In genomic region chr11:22192642-22193347, GRCh38 we compare ENCODE assay signal across 8 cellular contexts. TPM values are rescaled to one million over a fixed set of nuclear protein-coding genes. Genes with fewer than 3 reads are reported as not detected.
DNase-seq lines count a peak whose midpoint lies in the region; ATAC-seq and TF ChIP-seq lines count a peak whose summit lies in the region.

TSS of gene ANO5 (plus strand) at chr11:22193085. CDS start at chr11:22193493, 408 bp downstream.

- ATAC-seq in GM23338: peak; percentile 85

- peak within 1 kb of the TSS; percentile 97 for H3K4me3 ChIP-seq in GM23338
- peak within 1 kb of the TSS; percentile 91 for H3K4me3 ChIP-seq in hepatocyte

- peak within 1 kb of the TSS; percentile 96 for H3K4me3 Mint-ChIP-seq in GM23338

- H3K4me2 ChIP-seq in GM23338 (peak within 1 kb of the TSS; percentile 84), hepatocyte (peak within 1 kb of the TSS; percentile 96)

- H3K4me1 Mint-ChIP-seq in GM23338: peaks cover 36% of the 10 kb centered on the region

- H3K79me2 ChIP-seq in GM23338 (replicated peaks; ENCODE audit: insufficient read depth) (peaks cover 34% of the 10 kb centered on the region), hepatocyte (no peaks in the 10 kb centered on the region)

- no peaks in the 10 kb centered on the region for H3F3A ChIP-seq in GM23338 (replicated peaks; ENCODE audit: low read depth)

- H3K9me3 ChIP-seq in hepatocyte (ENCODE audit: low read depth): no peaks in the 10 kb centered on the region

- TF ChIP-seq POLR2A in GM10847 (IDR thresholded peaks at IDR 0.05; ENCODE audit: extremely low read depth, insufficient read length): peak; percentile 18

- intact Hi-C loops in posterior cingulate gyrus (cut with DNase I): no loop called here

- no peaks in the 10 kb centered on the region for H3K36me3 Mint-ChIP-seq in GM23338 (ENCODE audit: low read depth)

- H3K27ac Mint-ChIP-seq in GM23338: peak within 1 kb of the TSS; percentile 82

- 0 out of 2 replicates have a peak, but pooled peaks cover 3% of the 10 kb centered on the region for H3K9me2 ChIP-seq in GM23338 (ENCODE audit: insufficient read depth)
- H3K9me2 ChIP-seq in hepatocyte (replicated peaks; ENCODE audit: insufficient read depth): no peaks in the 10 kb centered on the region

- WGBS in hepatocyte (ENCODE audit: low lambda C conversion rate, missing lambda C conversion rate): 1% methylated on average over 31 of the region's 56 CpGs

- no peaks in the 10 kb centered on the region; the same call in 1 of the 2 replicates for H4K20me1 ChIP-seq in GM23338 (replicated peaks; ENCODE audit: insufficient read depth)
- no peaks in the 10 kb centered on the region for H4K20me1 ChIP-seq in hepatocyte (ENCODE audit: insufficient read depth, poor library complexity, severe bottlenecking)

- H2AFZ ChIP-seq in GM23338 (peak within 1 kb of the TSS; percentile 100), hepatocyte (peak within 1 kb of the TSS; percentile 99)

- H3K27me3 Mint-ChIP-seq in GM23338 (ENCODE audit: insufficient read depth, low read depth, poor library complexity): peaks cover 4% of the 10 kb centered on the region

- H3K4me1 ChIP-seq in GM23338 (ENCODE audit: insufficient read depth) (peaks cover 39% of the 10 kb centered on the region), hepatocyte (ENCODE audit: insufficient read depth) (no peaks in the 10 kb centered on the region)

- DNase-seq in GM23338 (ENCODE audit: low spot score) (peak; percentile 81), NCI-H187 treated with DMSO at 0.1 percent for 48 hours (lab: John Stamatoyannopoulos, UW) (peak; percentile 32), hepatocyte (ENCODE audit: low spot score) (peak; percentile 78), posterior cingulate gyrus (peak; percentile 40 to 96 (median 72)), GM19240 (ENCODE audit: insufficient read length, low spot score) (no peak)
- DNase-seq in activated CD4-positive, CD25-positive, alpha-beta regulatory T cell treated with anti-CD3 and anti-CD28 coated beads, Interleukin-2, amount 50 U/mL, for 72 hours: no peak

- H3K9me3 Mint-ChIP-seq in GM23338: peaks cover 2% of the 10 kb centered on the region; the same call in 1 of the 3 replicates

- H3K36me3 ChIP-seq in GM23338 (ENCODE audit: insufficient read depth): no peaks in the 10 kb centered on the region
- H3K36me3 ChIP-seq in hepatocyte (replicated peaks; ENCODE audit: insufficient read depth, low read depth): no peaks in the 10 kb centered on the region

- H3K27ac ChIP-seq in GM23338 (ENCODE audit: low read depth): peak within 1 kb of the TSS; percentile 53; the same call in 1 of the 2 replicates
- H3K27ac ChIP-seq in angular gyrus (ENCODE audit: low read depth, low read length): peak within 1 kb of the TSS; percentile 12
- peak within 1 kb of the TSS; percentile 81 for H3K27ac ChIP-seq in hepatocyte

- H3K27me3 ChIP-seq in GM23338 (ENCODE audit: insufficient read depth): 0 out of 2 replicates have a peak, but pooled peaks cover 4% of the 10 kb centered on the region
- no peaks in the 10 kb centered on the region for H3K27me3 ChIP-seq in hepatocyte

- TF ChIP-seq CTCF in GM23338 (conservative IDR thresholded peaks at IDR 0.05; ENCODE audit: low read depth in 2 of 2) (no peak), hepatocyte (IDR thresholded peaks at IDR 0.05; ENCODE audit: poor library complexity) (no peak)

TF ChIP-seq in GM23338, 12 proteins besides CTCF, POLR2A, EP300 and RAD21:
- TF ChIP-seq EZH2phosphoT487 (IDR thresholded peaks at IDR 0.05; ENCODE audit: unreplicated experiment): no peak
- TF ChIP-seq ZNF331 (CRISPR knock-in tag; IDR thresholded peaks at IDR 0.05; ENCODE audit: low read depth): no peak
- peak; percentile 71 for TF ChIP-seq POLR2AphosphoS5 (IDR thresholded peaks at IDR 0.05; ENCODE audit: low read depth)

RNA-seq across cellular contexts. Expression of gene ANO5, which starts in this region (rescaled TPM):
- total RNA-seq in GM23338 (2014; rRNA removed; shearing (Covaris generic)): 6.8 and 8.3 TPM in 2 replicates
- polyA plus RNA-seq in GM23338 (2016; fragmentation: Nextera tagmentation; extraction: Ambion mirVana) (1.7 and 1.8 TPM in 2 replicates), hepatocyte (1.2 and 2.6 TPM in 2 replicates)
- total RNA-seq in hepatocyte: 7.3 and 8.0 TPM in 2 replicates

Comparison
In these comparisons a context has a peak if more than half of its experiments do, and no peak if none do; other contexts are left out.
1. DNase-seq: peak in GM23338 (single experiment), NCI-H187 treated with DMSO at 0.1 percent for 48 hours (single experiment), hepatocyte (single experiment) and posterior cingulate gyrus (10 of 10); none in activated CD4-positive, CD25-positive, alpha-beta regulatory T cell treated with anti-CD3 and anti-CD28 coated beads, Interleukin-2, amount 50 U/mL, for 72 hours (single experiment) and GM19240 (single experiment).
2. H3K27ac ChIP-seq: peak in every context shown above with its lines; median percentile 81 in hepatocyte; 53 in GM23338; 12 in angular gyrus.